ENCODE assay signal across 9 cellular contexts in the genomic region with DNA sequence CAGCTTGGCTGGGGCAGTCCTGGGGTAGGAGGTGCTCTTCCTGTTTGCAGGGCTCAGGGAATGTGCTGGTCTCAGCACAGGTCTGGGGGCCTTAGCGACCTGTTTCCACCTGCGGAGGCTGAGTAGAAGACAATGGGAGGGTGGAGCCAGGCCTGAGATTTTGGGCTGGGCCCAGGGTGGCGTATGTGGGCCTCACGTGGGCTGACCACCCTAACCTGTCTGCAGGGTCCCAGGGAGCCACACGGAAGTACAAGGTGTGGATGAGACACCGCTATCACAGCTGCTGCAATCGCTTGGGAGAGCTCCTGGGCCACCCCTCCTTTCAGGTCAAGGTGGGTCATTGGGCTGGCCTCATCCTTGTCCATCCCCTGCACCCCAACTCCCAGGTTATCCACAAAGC. TPM values are rescaled to one million over a fixed set of nuclear protein-coding genes. Genes with fewer than 3 reads are reported as not detected.
A peak's percentile ranks its signal among the peaks of the same experiment; 100 is the strongest.
DNase-seq lines count a peak whose midpoint lies in the region; ATAC-seq, FAIRE-seq and TF ChIP-seq lines count a peak whose summit lies in the region.
"Had no signal": no experiment of that assay in that cellular context is flagged by ENCODE, and none has a peak within 500 bp of the region (broad histone marks: within the 10 kb centered on the region; RNA-seq: fewer than 3 reads in every experiment).

No MANE protein-coding gene starts in this region.

- CTCF ChIA-PET in endothelial cell of umbilical vein (lab: Charles Lee), result no interaction called here

- dilution Hi-C loops in endothelial cell of umbilical vein (cut with MboI; ENCODE audit: extremely low pct_ligation_motif_present, low sequenced_read_pairs), result no loop called here

- peak overlapping the region; percentile 100 for H3K4me2 ChIP-seq in DND-41 (ENCODE audit: insufficient read depth, low read length)
- peak overlapping the region; percentile 71 for H3K4me2 ChIP-seq in OCI-LY3 (ENCODE audit: low read length)
- H3K4me2 ChIP-seq in endothelial cell of umbilical vein (ENCODE audit: insufficient read depth, low read length), result peak overlapping the region; percentile 82

- peak overlapping the region; percentile 94 to 100; a peak in 3 of 4 replicates for H3K4me3 ChIP-seq in DND-41 (ENCODE audit: low read depth in 1 of 2, low read length in 2 of 2)
- H3K4me3 ChIP-seq in OCI-LY3 (ENCODE audit: low read length), result peak overlapping the region; percentile 100
- peak overlapping the region in 2 of 3 experiments; percentile 53 to 77 for H3K4me3 ChIP-seq in endothelial cell of umbilical vein (replicated peaks in 1 of 3; ENCODE audit: insufficient read depth in 1 of 3, low read depth in 1 of 3, low read length in 3 of 3)
- peak overlapping the region in 3 of 4 donors; percentile 68 to 95 (median 92) for H3K4me3 ChIP-seq in pancreas
- H3K4me3 ChIP-seq in small intestine (ENCODE audit: low read depth in 1 of 2, low read length in 2 of 2), result peak overlapping the region in 1 of 2 donors; percentile 92

- H3K4me1 ChIP-seq in DND-41 (ENCODE audit: insufficient read depth, low read length), result peaks cover 42% of the 10 kb centered on the region
- H3K4me1 ChIP-seq in OCI-LY3 (ENCODE audit: low read length), result peaks cover 16% of the 10 kb centered on the region
- H3K4me1 ChIP-seq in endothelial cell of umbilical vein (ENCODE audit: control insufficient read depth, extremely low read depth, insufficient read depth, low read length), result peaks cover 14% of the 10 kb centered on the region
- H3K4me1 ChIP-seq in pancreas, result peaks cover 4 to 16% (median 8%) of the 10 kb centered on the region in 3 donors
- H3K4me1 ChIP-seq in small intestine (ENCODE audit: control insufficient read depth in 2 of 2, insufficient read depth in 1 of 2, low read depth in 1 of 2, low read length in 1 of 2), result no peaks in the 10 kb centered on the region

- WGBS in pancreas, 2 donors, result 69 to 77% methylated on average over 7 of the region's 7 CpGs
- WGBS in small intestine, 3 donors, result 73 to 78% (median 75%) methylated on average over 7 of the region's 7 CpGs

- intact Hi-C loops in endothelial cell of umbilical vein (cut with micrococcal nuclease), result loop anchor here (2.0 kb wide), 2 partner anchors 61 to 269 kb away; no protein-coding TSS in a partner anchor
- intact Hi-C loops in pancreas (cut with DNase I), result no loop called here

- H2AFZ ChIP-seq in DND-41 (ENCODE audit: low read depth, low read length) (no peak overlapping the region), OCI-LY3 (ENCODE audit: low read depth, low read length) (no peak overlapping the region), endothelial cell of umbilical vein (ENCODE audit: low read depth, low read length) (no peak overlapping the region)

- POLR2A ChIA-PET in endothelial cell of umbilical vein (lab: Charles Lee), result no interaction called here

- no peaks in the 10 kb centered on the region for H3K27me3 ChIP-seq in DND-41 (ENCODE audit: insufficient read depth, low read length, poor library complexity)
- no peaks in the 10 kb centered on the region for H3K27me3 ChIP-seq in OCI-LY3 (ENCODE audit: low read depth, low read length)
- H3K27me3 ChIP-seq in endothelial cell of umbilical vein (ENCODE audit: control insufficient read depth in 2 of 2, insufficient read depth in 2 of 2, low read length in 2 of 2), result no peaks in the 10 kb centered on the region
- no peaks in the 10 kb centered on the region for H3K27me3 ChIP-seq in pancreas
- H3K27me3 ChIP-seq in small intestine (ENCODE audit: control insufficient read depth in 2 of 2, insufficient read depth in 2 of 2, low read length in 2 of 2), result no peaks in the 10 kb centered on the region

- H4K20me1 ChIP-seq in DND-41 (ENCODE audit: insufficient read depth, low read length) (peaks cover 58% of the 10 kb centered on the region), OCI-LY3 (ENCODE audit: insufficient read depth, low read length) (no peaks in the 10 kb centered on the region), endothelial cell of umbilical vein (replicated peaks; ENCODE audit: control insufficient read depth, extremely low read depth, insufficient read depth, low read length) (no peaks in the 10 kb centered on the region)

- H3K27ac ChIP-seq in DND-41 (ENCODE audit: low read length) (peak overlapping the region; percentile 84), OCI-LY3 (ENCODE audit: low read length) (no peak overlapping the region), endothelial cell of umbilical vein (ENCODE audit: insufficient read depth, low read depth, low read length) (no peak overlapping the region), pancreas (no peak overlapping the region), small intestine (ENCODE audit: low read depth in 1 of 2, low read length in 1 of 2) (no peak overlapping the region)

- no peaks in the 10 kb centered on the region for H3K9me1 ChIP-seq in endothelial cell of umbilical vein (replicated peaks; ENCODE audit: control insufficient read depth, extremely low read depth, insufficient read depth, low read length)

- FAIRE-seq in endothelial cell of umbilical vein (lab: Jason Lieb, UNC) (no peak), pancreas (lab: Jason Lieb, UNC) (no peak), small intestine (lab: Jason Lieb, UNC) (no peak)

- no peak for TF ChIP-seq CTCF in DND-41 (IDR thresholded peaks at IDR 0.05; ENCODE audit: borderline replicate concordance, extremely low read depth, low read length, poor library complexity, severe bottlenecking)
- TF ChIP-seq CTCF in OCI-LY3 (IDR thresholded peaks at IDR 0.05; ENCODE audit: low read depth, low read length), result no peak
- TF ChIP-seq CTCF in endothelial cell of umbilical vein (IDR thresholded peaks at IDR 0.05; ENCODE audit: extremely low read depth in 1 of 2, insufficient read depth in 1 of 2, low read depth in 1 of 2, low read length in 2 of 2), result no peak
- no peak for TF ChIP-seq CTCF in pancreas (IDR thresholded peaks at IDR 0.05)

- DNase-seq in DND-41 (no peak), endothelial cell of umbilical vein (ENCODE audit: low read depth, low spot score) (no peak), pancreas (peak in 4 of 6 donors; percentile 13 to 43 (median 24)), DMS53 treated with DMSO at 0.1 percent for 48 hours (lab: John Stamatoyannopoulos, UW; ENCODE audit: unreplicated experiment) (no peak), small intestine (no peak), NOMO-1 treated with DMSO at 0.1 percent for 48 hours (lab: John Stamatoyannopoulos, UW; ENCODE audit: unreplicated experiment) (no peak)
- DNase-seq: NCI-H1930 had no signal

- H3K9me3 ChIP-seq in DND-41 (ENCODE audit: insufficient read depth, low read length, severe bottlenecking) (peaks cover 3% of the 10 kb centered on the region), OCI-LY3 (ENCODE audit: insufficient read depth, low read length) (no peaks in the 10 kb centered on the region), endothelial cell of umbilical vein (replicated peaks; ENCODE audit: control insufficient read depth, insufficient read depth, low read length) (no peaks in the 10 kb centered on the region), pancreas (no peaks in the 10 kb centered on the region), small intestine (ENCODE audit: control insufficient read depth, low read depth) (no peaks in the 10 kb centered on the region)

- ATAC-seq in DND-41 (ENCODE audit: insufficient read depth, low read depth) (no peak), pancreas (no peak), HG03097 (IDR thresholded peaks at IDR 0.05; ENCODE audit: low FRiP score, unreplicated experiment) (no peak)

- no peak for TF ChIP-seq POLR2A in endothelial cell of umbilical vein (IDR thresholded peaks at IDR 0.05; ENCODE audit: low read depth, low read length)

- no TSS peak for BruUV-seq in endothelial cell of umbilical vein (replicated peaks; lab: Mats Ljungman, UMichigan)

- H3K9ac ChIP-seq in DND-41 (ENCODE audit: low read depth, low read length) (peak overlapping the region; percentile 94), OCI-LY3 (ENCODE audit: low read length) (peak overlapping the region; percentile 90; the same call in 1 of the 2 replicates), endothelial cell of umbilical vein (replicated peaks; ENCODE audit: extremely low read depth, insufficient read depth, low read length) (peak overlapping the region; percentile 14)

- H3K36me3 ChIP-seq in DND-41 (ENCODE audit: insufficient read depth, low read length) (peaks cover 63% of the 10 kb centered on the region), OCI-LY3 (replicated peaks; ENCODE audit: low read depth, low read length) (peaks cover 33% of the 10 kb centered on the region), endothelial cell of umbilical vein (ENCODE audit: control insufficient read depth in 2 of 2, extremely low read depth in 1 of 2, insufficient read depth in 2 of 2, low read length in 2 of 2) (peaks cover 0 to 22% of the 10 kb centered on the region in 2 experiments), pancreas (peaks cover 0 to 16% (median 7%) of the 10 kb centered on the region in 3 donors), small intestine (ENCODE audit: control insufficient read depth in 2 of 2, insufficient read depth in 2 of 2, low read length in 2 of 2) (peaks cover 2 to 5% of the 10 kb centered on the region in 2 donors)

- H3K79me2 ChIP-seq in DND-41 (ENCODE audit: insufficient read depth, low read length), result peaks cover 70% of the 10 kb centered on the region
- peaks cover 69% of the 10 kb centered on the region for H3K79me2 ChIP-seq in OCI-LY3 (ENCODE audit: low read length)
- H3K79me2 ChIP-seq in endothelial cell of umbilical vein (ENCODE audit: control insufficient read depth, insufficient read depth, low read length), result peaks cover 34% of the 10 kb centered on the region

RNA-seq across cellular contexts. Expression of gene NOC4L, which starts 1.1 kb away (rescaled TPM):
- total RNA-seq in endothelial cell of umbilical vein, result 28.0 and 29.4 TPM in 2 replicates
- 19.4 and 20.7 TPM in 2 replicates for polyA plus RNA-seq in endothelial cell of umbilical vein
- 11.6 and 11.8 TPM in 2 replicates for polyA plus RNA-seq in endothelial cell of umbilical vein (2011; cell fraction: cytosol; rRNA removed)
- 14.6 and 15.6 TPM in 2 replicates for polyA plus RNA-seq in endothelial cell of umbilical vein (2011; cell fraction: nucleus; rRNA removed)
- 18.8 and 21.7 TPM in 2 replicates for polyA plus RNA-seq in endothelial cell of umbilical vein (2012)
- polyA minus RNA-seq in endothelial cell of umbilical vein, result 4.6 and 6.2 TPM in 2 replicates
- 14.8 TPM for polyA minus RNA-seq in endothelial cell of umbilical vein (2011; cell fraction: cytosol; rRNA and poly(A)+ RNA removed)
- polyA minus RNA-seq in endothelial cell of umbilical vein (2011; cell fraction: nucleus; rRNA and poly(A)+ RNA removed), result 2.7 and 5.1 TPM in 2 replicates
- 10 to 100 TPM in 1 of 6 donors, 1 to 10 TPM in 5; 6.8 to 10.9 (median 8.1) TPM for total RNA-seq in pancreas
- polyA plus RNA-seq in pancreas, result 10 to 100 TPM; 32.8 to 45.8 TPM
- polyA plus RNA-seq in small intestine, result 10 to 100 TPM; 24.8 to 32.4 (median 30.3) TPM

RNA-seq across cellular contexts. Expression of gene DDX51, which starts 1.2 kb away (rescaled TPM):
- total RNA-seq in endothelial cell of umbilical vein (23.5 and 27.2 TPM in 2 replicates), pancreas (10 to 100 TPM in 4 of 6 donors, 1 to 10 TPM in 2; 7.8 to 15.6 (median 12.4) TPM)
- polyA plus RNA-seq in endothelial cell of umbilical vein (10.9 and 11.4 TPM in 2 replicates), pancreas (10 to 100 TPM; 32.9 to 46.7 TPM), small intestine (10 to 100 TPM in 1 of 3 donors, 1 to 10 TPM in 2; 5.1 to 17.3 (median 7.0) TPM)
- polyA plus RNA-seq in endothelial cell of umbilical vein (2011; cell fraction: cytosol; rRNA removed), result 10.2 and 13.6 TPM in 2 replicates
- 50.7 and 55.5 TPM in 2 replicates for polyA plus RNA-seq in endothelial cell of umbilical vein (2011; cell fraction: nucleus; rRNA removed)
- 16.9 and 19.1 TPM in 2 replicates for polyA plus RNA-seq in endothelial cell of umbilical vein (2012)
- 5.1 and 9.6 TPM in 2 replicates for polyA minus RNA-seq in endothelial cell of umbilical vein
- 14.8 TPM for polyA minus RNA-seq in endothelial cell of umbilical vein (2011; cell fraction: cytosol; rRNA and poly(A)+ RNA removed)
- polyA minus RNA-seq in endothelial cell of umbilical vein (2011; cell fraction: nucleus; rRNA and poly(A)+ RNA removed), result 9.8 and 19.6 TPM in 2 replicates

Comparison
In these comparisons a context has a peak if more than half of its experiments do, and no peak if none do; other contexts are left out.
1. DNase-seq: peak in pancreas (4 of 6); none in DND-41 (single experiment), endothelial cell of umbilical vein (single experiment), DMS53 treated with DMSO at 0.1 percent for 48 hours (single experiment), small intestine (single experiment) and NOMO-1 treated with DMSO at 0.1 percent for 48 hours (single experiment).
2. H3K9ac ChIP-seq: peak in every context shown above with its lines; median percentile 94 in DND-41; 90 in OCI-LY3; 14 in endothelial cell of umbilical vein.
3. Peak in every context shown above with its lines, with median percentiles within 50 percentile points of each other: H3K4me2 ChIP-seq.